Comparison of ENCODE assay signal across 25 cellular contexts in genomic region chr10:68010426-68010825, GRCh38.
"Had no signal": no experiment of that assay in that cellular context is flagged by ENCODE, and none has a peak within 500 bp of the region (broad histone marks: within the 10 kb centered on the region; RNA-seq: fewer than 3 reads in every experiment).

No MANE protein-coding gene starts in this region.

- H3K27ac ChIP-seq: ascending aorta, body of pancreas, SJSA1 had no signal

- H3K4me3 ChIP-seq: ascending aorta, body of pancreas, MG63, SJSA1 had no signal

- DNase-seq: activated CD4-positive, alpha-beta T cell treated with anti-CD3 and anti-CD28 coated beads for 48 hours; activated CD4-positive, alpha-beta T cell treated with anti-CD3 and anti-CD28 coated beads, Interleukin-2, amount 50 U/mL, for 4 hours; activated CD4-positive, CD25-positive, alpha-beta regulatory T cell treated with anti-CD3 and anti-CD28 coated beads, Interleukin-2, amount 50 U/mL, for 72 hours; activated CD8-positive, alpha-beta memory T cell treated with anti-CD3 and anti-CD28 coated beads, Interleukin-2, amount 10 ng/mL, durations not matched to agents 7 days and 5 days; activated effector memory CD4-positive, alpha-beta T cell treated with Interleukin-2 at 50 U/mL for 16 hours; activated naive CD4-positive, alpha-beta T cell; activated naive CD8-positive, alpha-beta T cell treated with anti-CD3 and anti-CD28 coated beads, Interleukin-2, amount 50 U/mL, for 24 hours; activated T-cell treated with anti-CD3 and anti-CD28 coated beads, Interleukin-2, amount 50 U/mL, for 24 hours; amniotic stem cell; body of pancreas; central memory CD4-positive, alpha-beta T cell; MG63; NCI-H1105 treated with DMSO at 0.1 percent for 48 hours; NCI-H1436 treated with DMSO at 0.1 percent for 48 hours; NCI-H187; NCI-H2081; NCI-H446; NCI-H524 treated with DMSO at 0.1 percent for 48 hours; PC-3; SHP77 had no signal

- H3K9me3 ChIP-seq: ascending aorta, body of pancreas, MG63, SJSA1 had no signal

- ATAC-seq: activated CD8-positive, alpha-beta memory T cell treated with anti-CD3 and anti-CD28 coated beads, Interleukin-2, amount 10 ng/mL, durations not matched to agents 7 days and 5 days; activated naive CD4-positive, alpha-beta T cell treated with anti-CD3 and anti-CD28 coated beads, Interleukin-2, amount 50 U/mL, for 72 hours; activated naive CD8-positive, alpha-beta T cell treated with anti-CD3 and anti-CD28 coated beads, Interleukin-2, amount 50 U/mL, for 24 hours; body of pancreas; PC-3; SK-N-SH treated with all-trans-retinoic acid at 6 μM for 48 hours; WTC11 had no signal

- H3K4me1 ChIP-seq: ascending aorta, body of pancreas, SJSA1 had no signal

- H3K27me3 ChIP-seq: ascending aorta, body of pancreas, MG63, SJSA1 had no signal
